ENCODE assay signal across 23 cellular contexts in the genomic region with DNA sequence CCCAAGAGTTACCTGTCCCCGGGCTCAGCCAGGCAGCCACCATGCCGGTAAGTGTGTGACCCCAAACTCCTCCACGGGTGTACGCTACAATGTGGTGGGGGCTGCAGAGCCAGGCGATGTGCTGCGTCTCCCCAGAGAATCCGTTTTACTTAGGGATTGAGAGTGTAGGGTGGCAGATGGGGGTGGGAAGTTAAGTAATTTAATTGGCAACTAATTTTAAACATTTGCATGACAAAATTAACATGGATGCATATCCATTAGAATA.
"Had no signal": no experiment of that assay in that cellular context is flagged by ENCODE, and none has a peak within 500 bp of the region (broad histone marks: within the 10 kb centered on the region; RNA-seq: fewer than 3 reads in every experiment).

No MANE protein-coding gene starts in this region.

- H3K27ac ChIP-seq: neural progenitor cell, ovary, parathyroid adenoma, psoas muscle, right lobe of liver, stomach, thoracic aorta, thyroid gland, tibial nerve, upper lobe of right lung, vagina had no signal

- H3K9ac ChIP-seq: neural progenitor cell, parathyroid adenoma had no signal

- H3K4me3 ChIP-seq: neural progenitor cell, ovary, psoas muscle, right lobe of liver, stomach, thoracic aorta, thyroid gland, tibial nerve, upper lobe of right lung, vagina had no signal

- H3K27me3 ChIP-seq: neural progenitor cell, ovary, right lobe of liver, stomach, thyroid gland, tibial nerve, upper lobe of right lung, vagina had no signal

- H3K4me1 ChIP-seq: parathyroid adenoma, psoas muscle, right lobe of liver, tibial nerve, upper lobe of right lung, vagina had no signal

- DNase-seq: naive thymus-derived CD4-positive, alpha-beta T cell; natural killer cell; occipital lobe; ovary; psoas muscle; right lobe of liver; small intestine; stimulated activated CD4-positive, alpha-beta T cell treated with anti-CD3 and anti-CD28 coated beads, Interleukin-15, amount 100 ng/mL, for 24 hours; stimulated activated CD4-positive, alpha-beta T cell treated with anti-CD3 and anti-CD28 coated beads, Interleukin-2, amount 100 ng/mL, for 24 hours; stimulated activated CD4-positive, alpha-beta T cell treated with anti-CD3 and anti-CD28 coated beads, Interleukin-2, amount 100 ng/mL, for 48 hours; stimulated activated CD4-positive, alpha-beta T cell treated with anti-CD3 and anti-CD28 coated beads, Interleukin-4, amount 100 ng/mL, for 24 hours; stimulated activated naive B cell treated with anti-CD40 and anti-IgM and Interleukin-4, amounts not matched to agents 10 μg/mL and 1 μg/mL and 100 μg/mL, for 72 hours; stimulated activated naive CD4-positive, alpha-beta T cell treated with Interleukin-2 at 50 U/mL for 16 hours; stomach; thyroid gland had no signal

- H3K79me2 ChIP-seq: parathyroid adenoma had no signal

- H2AFZ ChIP-seq: neural progenitor cell, parathyroid adenoma had no signal

- H3K9me3 ChIP-seq: ovary, psoas muscle, right lobe of liver, stomach, thoracic aorta, thyroid gland, tibial nerve, upper lobe of right lung, vagina had no signal

- H3K4me2 ChIP-seq: neural progenitor cell had no signal

- ATAC-seq: naive thymus-derived CD4-positive, alpha-beta T cell; natural killer cell; psoas muscle; right cardiac atrium; right lobe of liver; stimulated activated effector memory CD8-positive, alpha-beta T cell treated with anti-CD3 and anti-CD28 coated beads, Interleukin-12 subunit alpha, Interleukin-12 subunit beta, amount 100 ng/mL, for 72 hours; stimulated activated naive B cell treated with anti-CD40 and anti-IgM and Interleukin-4, amounts not matched to agents 10 μg/mL and 1 μg/mL and 100 μg/mL, for 72 hours had no signal

- H3K36me3 ChIP-seq: neural progenitor cell, ovary, upper lobe of right lung had no signal
